In genomic region chr9:104858846-104859245, GRCh38 we compare ENCODE assay signal across 17 cellular contexts.
DNase-seq lines count a peak whose midpoint lies in the region; ATAC-seq, FAIRE-seq and TF ChIP-seq lines count a peak whose summit lies in the region.
"Had no signal": no experiment of that assay in that cellular context is flagged by ENCODE, and none has a peak within 500 bp of the region (broad histone marks: within the 10 kb centered on the region; RNA-seq: fewer than 3 reads in every experiment).

No MANE protein-coding gene starts in this region.

- in situ Hi-C loops in IMR-90 (cut with MboI; ENCODE audit: low sequenced_read_pairs), result no loop called here

- no peak overlapping the region for H4K8ac ChIP-seq in IMR-90 (ENCODE audit: low read depth in 2 of 2, low read length in 2 of 2)
- no peak overlapping the region for H4K8ac ChIP-seq in H9 (replicated peaks; ENCODE audit: insufficient read length, low read depth, low read length)

- H2BK120ac ChIP-seq in IMR-90 (ENCODE audit: low read depth, low read length), result no peak overlapping the region
- no peak overlapping the region for H2BK120ac ChIP-seq in H9 (ENCODE audit: low read depth, low read length, poor library complexity, severe bottlenecking)

- no peaks in the 10 kb centered on the region; a peak in 1 of 5 replicates for H3K9me3 Mint-ChIP-seq in H9
- H3K9me3 Mint-ChIP-seq: CD8-positive, alpha-beta T cell had no signal

- H3K4me2 ChIP-seq in IMR-90 (ENCODE audit: low read depth, low read length) (no peak overlapping the region), keratinocyte (ENCODE audit: control insufficient read depth, extremely low read depth, insufficient read depth, low read depth, low read length) (peak overlapping the region; percentile 36), H9 (ENCODE audit: insufficient read depth, insufficient read length, low read length) (no peak overlapping the region)

- no peak overlapping the region for H2BK12ac ChIP-seq in H9 (ENCODE audit: insufficient read length, low read depth, low read length)

- no TSS peak for BruUV-seq in IMR-90 (replicated peaks; lab: Mats Ljungman, UMichigan)

- H3K36me3 ChIP-seq in IMR-90 (ENCODE audit: control insufficient read depth, insufficient read depth, low read length) (peaks cover 45% of the 10 kb centered on the region), esophagus squamous epithelium (peaks cover 0 to 22% (median 0%) of the 10 kb centered on the region in 3 donors), keratinocyte (ENCODE audit: control insufficient read depth in 2 of 2, extremely low read depth in 1 of 2, insufficient read depth in 2 of 2, low read length in 2 of 2) (peaks cover 0 to 21% of the 10 kb centered on the region in 2 experiments), suprapubic skin (peaks cover 20% of the 10 kb centered on the region), pancreas (no peaks in the 10 kb centered on the region)
- H3K36me3 ChIP-seq: BE2C had no signal

- peaks cover 4 to 37% (median 23%) of the 10 kb centered on the region in 3 experiments; a peak in 6 of 7 replicates for H3K36me3 Mint-ChIP-seq in H9 (ENCODE audit: insufficient read depth in 1 of 3, low read depth in 3 of 3)

- CTCF ChIA-PET in IMR-90 (lab: Yijun Ruan, JAX), result no interaction called here

- peak; percentile 25 for DNase-seq in IMR-90
- no peak for DNase-seq in esophagus squamous epithelium (lab: John Stamatoyannopoulos, UW)
- DNase-seq in keratinocyte (ENCODE audit: low read depth, low spot score), result no peak
- DNase-seq in suprapubic skin (ENCODE audit: low spot score in 2 of 2), result no peak
- DNase-seq in substantia nigra (lab: John Stamatoyannopoulos, UW), result no peak
- DNase-seq in H9, result no peak
- DNase-seq in pancreas, result no peak
- DNase-seq: BE2C; CD8-positive, alpha-beta T cell; GOT3; KBM-7; NCI-H146; NCI-H2107; NCI-H226; NCI-H526 treated with DMSO at 0.1 percent for 48 hours had no signal

- H3K23ac ChIP-seq in IMR-90 (ENCODE audit: low read depth, low read length) (no peak overlapping the region), H9 (ENCODE audit: insufficient read length, low read depth, low read length) (no peak overlapping the region)

- no peak overlapping the region for H3K18ac ChIP-seq in IMR-90 (ENCODE audit: low read depth, low read length)
- no peak overlapping the region for H3K18ac ChIP-seq in H9 (ENCODE audit: insufficient read length, low read depth, low read length)

- H2BK5ac ChIP-seq in IMR-90 (ENCODE audit: low read depth, low read length, poor library complexity, severe bottlenecking) (peak overlapping the region; percentile 49), H9 (ENCODE audit: insufficient read length, low read length) (no peak overlapping the region)

- H3K27ac ChIP-seq in IMR-90 (ENCODE audit: insufficient read depth, low read length) (no peak overlapping the region), esophagus squamous epithelium (peak overlapping the region; percentile 25 to 80 (median 72)), keratinocyte (ENCODE audit: control insufficient read depth, insufficient read depth, low read length) (peak overlapping the region; percentile 25), suprapubic skin (peak overlapping the region; percentile 44), substantia nigra (ENCODE audit: low read depth, low read length, poor library complexity, severe bottlenecking) (no peak overlapping the region), H9 (ENCODE audit: insufficient read length, low read depth, low read length) (no peak overlapping the region), pancreas (peak overlapping the region in 1 of 4 donors; percentile 23)

- H2AFZ ChIP-seq in IMR-90 (replicated peaks; ENCODE audit: low read length, poor library complexity), result no peak overlapping the region
- no peak overlapping the region for H2AFZ ChIP-seq in keratinocyte (ENCODE audit: control insufficient read depth, low read length)
- no peak overlapping the region for H2AFZ ChIP-seq in H9 (ENCODE audit: low read length)

- H3K79me1 ChIP-seq in IMR-90 (ENCODE audit: low read depth in 1 of 2, low read length in 2 of 2) (peaks cover 4 to 34% of the 10 kb centered on the region in 2 experiments), H9 (ENCODE audit: insufficient read depth, low read depth, low read length, poor library complexity, severe bottlenecking) (no peaks in the 10 kb centered on the region)

- no peaks in the 10 kb centered on the region for H3K27me3 Mint-ChIP-seq in H9 (ENCODE audit: low read depth)

- no peak for TF ChIP-seq EP300 in suprapubic skin (IDR thresholded peaks at IDR 0.05)

- no peak for TF ChIP-seq POLR2A in IMR-90 (IDR thresholded peaks at IDR 0.05; ENCODE audit: low read depth, low read length)
- TF ChIP-seq POLR2A in esophagus squamous epithelium (IDR thresholded peaks at IDR 0.05), result no peak
- TF ChIP-seq POLR2A in suprapubic skin (IDR thresholded peaks at IDR 0.05), result no peak

- H3K56ac ChIP-seq in IMR-90 (ENCODE audit: extremely low read depth, insufficient read depth, low read length) (no peak overlapping the region), H9 (ENCODE audit: insufficient read length, low read depth, low read length) (no peak overlapping the region)

- no peaks in the 10 kb centered on the region for H3K23me2 ChIP-seq in H9 (ENCODE audit: insufficient read length, low read depth, low read length, poor library complexity, severe bottlenecking)

- H3K4ac ChIP-seq in IMR-90 (ENCODE audit: low read depth, low read length) (no peak overlapping the region), H9 (ENCODE audit: low read depth, low read length) (no peak overlapping the region)

- no peak overlapping the region for H3T11ph ChIP-seq in H9 (ENCODE audit: low read length)

- H3K9ac ChIP-seq in IMR-90 (ENCODE audit: low read depth, low read length), result no peak overlapping the region
- H3K9ac ChIP-seq in keratinocyte (ENCODE audit: control insufficient read depth, extremely low read depth, insufficient read depth, low read length), result no peak overlapping the region
- no peak overlapping the region for H3K9ac ChIP-seq in H9 (ENCODE audit: extremely low read depth, insufficient read length, low read length)

- H4K91ac ChIP-seq in IMR-90 (ENCODE audit: insufficient read depth, low read depth, low read length), result no peak overlapping the region
- H4K91ac ChIP-seq in H9 (ENCODE audit: insufficient read length, low read depth, low read length), result no peak overlapping the region

- H2AK5ac ChIP-seq in IMR-90 (ENCODE audit: low read depth, low read length) (no peak overlapping the region), H9 (ENCODE audit: insufficient read length, low read length) (no peak overlapping the region)

- peak; percentile 5; the same call in 1 of the 2 replicates for ATAC-seq in IMR-90 (ENCODE audit: low read depth)
- ATAC-seq in GM18861 (IDR thresholded peaks at IDR 0.05; ENCODE audit: unreplicated experiment), result no peak
- no peak for ATAC-seq in pancreas
- ATAC-seq: CD8-positive, alpha-beta T cell had no signal

- H2BK15ac ChIP-seq in IMR-90 (ENCODE audit: low read depth, low read length) (no peak overlapping the region), H9 (ENCODE audit: low read depth, low read length) (no peak overlapping the region)

- TF ChIP-seq RAD21 in IMR-90 (IDR thresholded peaks at IDR 0.05; ENCODE audit: low read length), result no peak

- H3K14ac ChIP-seq in IMR-90 (replicated peaks; ENCODE audit: low read depth, low read length) (no peak overlapping the region; the same call in 1 of the 2 replicates), H9 (ENCODE audit: insufficient read depth, low read length) (no peak overlapping the region)

- H3K9me1 ChIP-seq in IMR-90 (ENCODE audit: insufficient read depth, low read length), result peaks cover 13% of the 10 kb centered on the region
- no peaks in the 10 kb centered on the region for H3K9me1 ChIP-seq in keratinocyte (ENCODE audit: control insufficient read depth, extremely low read depth, insufficient read depth, low read length)

- POLR2A ChIA-PET in IMR-90 (lab: Charles Lee; ENCODE audit: unreplicated experiment), result no interaction called here

- no peak overlapping the region for H3K4me3 ChIP-seq in IMR-90 (ENCODE audit: insufficient read depth, low read depth, low read length)
- no peak overlapping the region for H3K4me3 ChIP-seq in esophagus squamous epithelium
- no peak overlapping the region for H3K4me3 ChIP-seq in keratinocyte (ENCODE audit: control insufficient read depth in 2 of 3, extremely low read depth in 1 of 3, insufficient read depth in 2 of 3, low read depth in 1 of 3, low read length in 3 of 3)
- H3K4me3 ChIP-seq in suprapubic skin, result no peak overlapping the region
- H3K4me3 ChIP-seq in pancreas, result no peak overlapping the region

- H4K5ac ChIP-seq in IMR-90 (ENCODE audit: low read depth, low read length) (no peak overlapping the region), H9 (ENCODE audit: insufficient read length, low read depth, low read length) (no peak overlapping the region)

- WGBS in IMR-90 (ENCODE audit: extremely low coverage in 2 of 2, insufficient read length in 1 of 2), 2 experiments, result no CpG with 5 or more reads among the region's 1 CpG
- WGBS in esophagus squamous epithelium, 2 donors, result 13 to 15% methylated on average over 1 of the region's 1 CpG
- WGBS in suprapubic skin, result 14% methylated on average over 1 of the region's 1 CpG
- no CpG with 5 or more reads among the region's 1 CpG for WGBS in H9 (ENCODE audit: extremely low coverage, insufficient read length, low lambda C conversion rate)
- 35 to 45% methylated on average over 1 of the region's 1 CpG for WGBS in pancreas, 2 donors

- H3K9me3 ChIP-seq in IMR-90 (ENCODE audit: control insufficient read depth, insufficient read depth, low read length) (no peaks in the 10 kb centered on the region), esophagus squamous epithelium (no peaks in the 10 kb centered on the region), keratinocyte (ENCODE audit: control insufficient read depth, low read depth, low read length) (no peaks in the 10 kb centered on the region), suprapubic skin (no peaks in the 10 kb centered on the region), H9 (ENCODE audit: control insufficient read depth, low read depth, low read length) (no peaks in the 10 kb centered on the region), pancreas (no peaks in the 10 kb centered on the region)
- H3K9me3 ChIP-seq: BE2C had no signal

- peaks cover 9% of the 10 kb centered on the region for H3K79me2 ChIP-seq in keratinocyte (ENCODE audit: control insufficient read depth, insufficient read depth, low read length)
- no peaks in the 10 kb centered on the region for H3K79me2 ChIP-seq in H9 (ENCODE audit: insufficient read depth, low read length)

- dilution Hi-C loops in IMR-90 (cut with HindIII; ENCODE audit: low sequenced_read_pairs, unreplicated experiment) (no loop called here), keratinocyte (cut with MboI; ENCODE audit: extremely low pct_ligation_motif_present, low sequenced_read_pairs) (no loop called here)

- TF ChIP-seq CTCF in IMR-90 (conservative IDR thresholded peaks at IDR 0.05; ENCODE audit: low read depth, low read length) (no peak), esophagus squamous epithelium (IDR thresholded peaks at IDR 0.05) (no peak), keratinocyte (optimal IDR thresholded peaks at IDR 0.05 in 1 of 3, IDR thresholded peaks at IDR 0.05 in 1 of 3, conservative IDR thresholded peaks at IDR 0.05 in 1 of 3; ENCODE audit: extremely low read depth in 1 of 3, insufficient read depth in 2 of 3, low read length in 3 of 3) (no peak), suprapubic skin (IDR thresholded peaks at IDR 0.05) (no peak), H9 (conservative IDR thresholded peaks at IDR 0.05) (no peak), pancreas (IDR thresholded peaks at IDR 0.05) (no peak)

- H3K4me1 ChIP-seq in IMR-90 (ENCODE audit: control insufficient read depth, insufficient read depth, low read length) (peaks cover 23% of the 10 kb centered on the region), esophagus squamous epithelium (peaks cover 24 to 92% (median 65%) of the 10 kb centered on the region in 3 donors), keratinocyte (ENCODE audit: control insufficient read depth, extremely low read depth, insufficient read depth, low read length) (peaks cover 53% of the 10 kb centered on the region), suprapubic skin (peaks cover 47% of the 10 kb centered on the region), H9 (ENCODE audit: insufficient read depth, low read length) (peaks cover 11% of the 10 kb centered on the region; the same call in 1 of the 2 replicates), pancreas (peaks cover 6 to 14% (median 7%) of the 10 kb centered on the region in 3 donors)
- H3K4me1 ChIP-seq: BE2C had no signal

- no peak overlapping the region for H3K27ac Mint-ChIP-seq in H9
- H3K27ac Mint-ChIP-seq: CD8-positive, alpha-beta T cell had no signal

- H2AK9ac ChIP-seq in IMR-90 (replicated peaks; ENCODE audit: low read depth, low read length, poor library complexity), result no peak overlapping the region

- H2BK20ac ChIP-seq in IMR-90 (ENCODE audit: low read depth, low read length), result no peak overlapping the region
- no peak overlapping the region for H2BK20ac ChIP-seq in H9 (ENCODE audit: low read depth, low read length, poor library complexity, severe bottlenecking)

- intact Hi-C loops in IMR-90 (cut with micrococcal nuclease), result no loop called here
- intact Hi-C loops in esophagus squamous epithelium (cut with DNase I), result no loop called here
- intact Hi-C loops in pancreas (cut with DNase I), result no loop called here

- FAIRE-seq in keratinocyte (lab: Jason Lieb, UNC) (no peak), pancreas (lab: Jason Lieb, UNC) (no peak)
- FAIRE-seq: D721Med had no signal

- H3K27me3 ChIP-seq in IMR-90 (ENCODE audit: control insufficient read depth, insufficient read depth, low read length) (no peaks in the 10 kb centered on the region), esophagus squamous epithelium (no peaks in the 10 kb centered on the region), keratinocyte (ENCODE audit: control insufficient read depth, extremely low read depth, insufficient read depth, low read length) (no peaks in the 10 kb centered on the region), suprapubic skin (no peaks in the 10 kb centered on the region), H9 (ENCODE audit: insufficient read depth, low read length) (no peaks in the 10 kb centered on the region), pancreas (no peaks in the 10 kb centered on the region)
- H3K27me3 ChIP-seq: BE2C had no signal

- H4K20me1 ChIP-seq in IMR-90 (ENCODE audit: insufficient read depth, low read length) (peaks cover 25% of the 10 kb centered on the region), keratinocyte (ENCODE audit: control insufficient read depth, extremely low read depth, insufficient read depth, low read length) (no peaks in the 10 kb centered on the region), H9 (ENCODE audit: control insufficient read depth, insufficient read depth, insufficient read length) (no peaks in the 10 kb centered on the region)

- H3K4me1 Mint-ChIP-seq in H9, result peaks cover 28 to 44% of the 10 kb centered on the region in 2 experiments

- H3K4me3 Mint-ChIP-seq in H9, result no peak overlapping the region
- H3K4me3 Mint-ChIP-seq: CD8-positive, alpha-beta T cell had no signal

Comparison
In these comparisons a context has a peak if more than half of its experiments do, and no peak if none do; other contexts are left out.
1. H3K27ac ChIP-seq: peak in esophagus squamous epithelium (4 of 4), keratinocyte (single experiment) and suprapubic skin (single experiment); none in IMR-90 (single experiment), substantia nigra (single experiment) and H9 (single experiment).